ENCODE assay signal across 21 cellular contexts in the genomic region with DNA sequence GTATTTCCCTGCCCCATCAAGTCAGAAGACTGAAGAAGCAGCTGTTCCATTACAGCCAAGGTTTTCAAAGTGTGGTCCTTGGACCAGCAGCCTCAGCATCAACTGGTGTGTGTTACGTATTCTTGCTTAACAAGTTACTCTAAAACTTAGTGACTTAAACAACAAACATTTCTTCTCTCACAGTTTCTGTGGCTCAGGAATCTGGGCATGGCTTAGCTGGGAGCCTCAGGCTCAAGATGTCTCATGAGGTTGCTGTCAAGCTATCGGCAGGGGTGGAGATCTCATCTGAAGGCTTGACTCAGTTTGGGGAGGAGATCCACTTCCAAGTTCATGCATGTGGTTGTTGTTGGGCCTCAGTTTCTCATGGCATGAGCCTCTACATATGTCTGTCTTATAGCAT.
"Had no signal": no experiment of that assay in that cellular context is flagged by ENCODE, and none has a peak within 500 bp of the region (broad histone marks: within the 10 kb centered on the region; RNA-seq: fewer than 3 reads in every experiment).

No MANE protein-coding gene starts in this region.

- H3K9me3 Mint-ChIP-seq: activated naive CD4-positive, alpha-beta T cell treated with anti-CD3 and anti-CD28 coated beads, Interleukin-2, amount 50 U/mL, for 72 hours; endodermal cell; memory B cell; naive B cell; stimulated activated effector memory CD8-positive, alpha-beta T cell treated with anti-CD3 and anti-CD28 coated beads, Interleukin-12 subunit alpha, Interleukin-12 subunit beta, amount 100 ng/mL, for 72 hours had no signal

- H3K4me1 ChIP-seq: adrenal gland, gastrocnemius medialis, left ventricle myocardium inferior, prostate gland had no signal

- H3K27ac ChIP-seq: adrenal gland, cardiac muscle cell, dorsolateral prefrontal cortex, gastrocnemius medialis, left ventricle myocardium inferior, prostate gland, upper lobe of right lung had no signal

- DNase-seq: activated CD4-positive, alpha-beta T cell treated with anti-CD3 and anti-CD28 coated beads, Interleukin-2, amount 50 U/mL, for 4 hours; activated gamma-delta T cell treated with Interleukin-2 at 50 U/mL for 16 hours; adrenal gland; dorsolateral prefrontal cortex; endodermal cell; erythroblast; gastrocnemius medialis; head of caudate nucleus; left ventricle myocardium inferior; mucosa of descending colon; naive B cell; right cardiac atrium; stimulated activated CD4-positive, alpha-beta T cell treated with anti-CD3 and anti-CD28 coated beads, Interleukin-4, amount 100 ng/mL, for 1 hour; stomach; upper lobe of right lung had no signal

- H3K4me2 ChIP-seq: smooth muscle cell had no signal

- H3K27me3 ChIP-seq: adrenal gland, cardiac muscle cell, dorsolateral prefrontal cortex, gastrocnemius medialis, stomach, upper lobe of right lung had no signal

- H3K27me3 Mint-ChIP-seq: memory B cell, naive B cell had no signal

- H3K4me1 Mint-ChIP-seq: memory B cell; naive B cell; stimulated activated effector memory CD8-positive, alpha-beta T cell treated with anti-CD3 and anti-CD28 coated beads, Interleukin-12 subunit alpha, Interleukin-12 subunit beta, amount 100 ng/mL, for 72 hours had no signal

- H3K4me3 Mint-ChIP-seq: endodermal cell; memory B cell; naive B cell; stimulated activated effector memory CD8-positive, alpha-beta T cell treated with anti-CD3 and anti-CD28 coated beads, Interleukin-12 subunit alpha, Interleukin-12 subunit beta, amount 100 ng/mL, for 72 hours had no signal

- H3K27ac Mint-ChIP-seq: activated naive CD4-positive, alpha-beta T cell treated with anti-CD3 and anti-CD28 coated beads, Interleukin-2, amount 50 U/mL, for 72 hours; memory B cell; naive B cell; stimulated activated effector memory CD8-positive, alpha-beta T cell treated with anti-CD3 and anti-CD28 coated beads, Interleukin-12 subunit alpha, Interleukin-12 subunit beta, amount 100 ng/mL, for 72 hours had no signal

- H3K4me3 ChIP-seq: adrenal gland, cardiac muscle cell, dorsolateral prefrontal cortex, gastrocnemius medialis, left ventricle myocardium inferior, mucosa of descending colon, prostate gland, smooth muscle cell, stomach, upper lobe of right lung had no signal

- H3K9me3 ChIP-seq: adrenal gland, gastrocnemius medialis, left ventricle myocardium inferior, mucosa of descending colon, prostate gland, stomach, upper lobe of right lung had no signal

- H3K36me3 Mint-ChIP-seq: activated naive CD4-positive, alpha-beta T cell treated with anti-CD3 and anti-CD28 coated beads, Interleukin-2, amount 50 U/mL, for 72 hours; memory B cell; naive B cell; stimulated activated effector memory CD8-positive, alpha-beta T cell treated with anti-CD3 and anti-CD28 coated beads, Interleukin-12 subunit alpha, Interleukin-12 subunit beta, amount 100 ng/mL, for 72 hours had no signal

- ATAC-seq: activated naive CD4-positive, alpha-beta T cell treated with anti-CD3 and anti-CD28 coated beads, Interleukin-2, amount 50 U/mL, for 72 hours; gastrocnemius medialis; mucosa of descending colon; right cardiac atrium; stimulated activated effector memory CD8-positive, alpha-beta T cell treated with anti-CD3 and anti-CD28 coated beads, Interleukin-12 subunit alpha, Interleukin-12 subunit beta, amount 100 ng/mL, for 72 hours; upper lobe of right lung had no signal

- H3K36me3 ChIP-seq: adrenal gland, cardiac muscle cell, gastrocnemius medialis, left ventricle myocardium inferior, prostate gland, stomach, upper lobe of right lung had no signal
